13 cellular contexts compared by ENCODE assay signal in the genomic region with DNA sequence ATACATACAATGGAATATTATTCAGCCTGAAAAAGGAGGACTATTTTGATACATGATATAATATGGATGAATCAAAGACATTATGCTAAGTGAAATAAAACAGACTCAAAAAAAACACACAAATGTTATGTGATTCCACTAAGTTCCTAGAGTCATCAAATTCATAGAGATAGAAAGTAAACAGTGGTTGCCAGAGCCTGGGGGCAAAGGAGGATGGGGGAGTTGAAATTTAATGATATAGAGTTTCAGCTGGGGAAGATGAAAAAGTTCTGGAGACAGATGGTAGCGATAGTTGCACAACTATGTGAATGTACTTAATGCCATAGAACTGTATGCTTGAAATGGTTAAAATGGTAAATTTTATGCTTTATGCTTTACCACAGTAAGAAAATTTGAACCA.
A peak's percentile ranks its signal among the peaks of the same experiment; 100 is the strongest.
DNase-seq lines count a peak whose midpoint lies in the region; ATAC-seq lines count a peak whose summit lies in the region.
"Had no signal": no experiment of that assay in that cellular context is flagged by ENCODE, and none has a peak within 500 bp of the region (broad histone marks: within the 10 kb centered on the region; RNA-seq: fewer than 3 reads in every experiment).

No MANE protein-coding gene starts in this region.

- intact Hi-C loops in left cardiac atrium (cut with DNase I): no loop called here

- ATAC-seq in GM18870 (IDR thresholded peaks at IDR 0.05; ENCODE audit: unreplicated experiment): no peak
- ATAC-seq in left cardiac atrium: no peak
- ATAC-seq: HepG2 had no signal

- peak; percentile 74 for DNase-seq in NCI-H2171 treated with DMSO at 0.1 percent for 48 hours (lab: John Stamatoyannopoulos, UW)
- peak; percentile 75 for DNase-seq in RPMI7951 (ENCODE audit: low read depth)
- DNase-seq in left kidney (ENCODE audit: low read depth, low spot score): peak; percentile 63
- no peak for DNase-seq in left cardiac atrium
- DNase-seq in NCI-H1436 treated with DMSO at 0.1 percent for 48 hours (lab: John Stamatoyannopoulos, UW): no peak
- DNase-seq: AML-193; CD4-positive, alpha-beta memory T cell; DMS153; DMS79; GDM1; H9 had no signal

Comparison
In these comparisons a context has a peak if more than half of its experiments do, and no peak if none do; other contexts are left out.
1. DNase-seq: peak in NCI-H2171 treated with DMSO at 0.1 percent for 48 hours (single experiment), RPMI7951 (single experiment) and left kidney (single experiment); none in left cardiac atrium (single experiment) and NCI-H1436 treated with DMSO at 0.1 percent for 48 hours (single experiment).